33 cellular contexts compared by ENCODE assay signal in the genomic region with DNA sequence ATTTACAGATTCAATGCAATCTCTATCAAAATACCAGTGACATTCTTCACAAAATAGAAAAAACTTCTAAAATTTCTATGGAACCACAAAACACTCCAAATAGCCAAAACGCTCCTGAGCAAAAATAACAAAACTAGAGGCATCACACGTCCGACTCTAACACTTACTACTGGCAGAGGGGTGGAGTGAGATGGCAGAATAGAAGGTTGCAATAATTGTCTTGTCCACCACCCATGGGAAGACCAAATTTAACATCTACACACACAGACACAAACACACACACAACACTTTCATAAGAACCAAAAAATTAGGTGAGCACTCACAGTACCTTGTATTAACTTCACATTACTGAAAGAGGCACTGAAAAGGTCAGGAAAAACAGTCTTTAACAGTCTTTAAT.
"Had no signal": no experiment of that assay in that cellular context is flagged by ENCODE, and none has a peak within 500 bp of the region (broad histone marks: within the 10 kb centered on the region; RNA-seq: fewer than 3 reads in every experiment).

No MANE protein-coding gene starts in this region.

- H3K9me3 ChIP-seq: MG63 had no signal

- H3K27ac ChIP-seq: KMS-11 had no signal

- H3K4me2 ChIP-seq: KMS-11 had no signal

- DNase-seq: Karpas-422, Kasumi-1, KG1, MG63, MM.1S, MV-4-11, NCI-H1048, NCI-H1092, NCI-H1092 treated with DMSO at 0.1 percent for 48 hours, NCI-H1105, NCI-H1105 treated with DMSO at 0.1 percent for 48 hours, NCI-H1417, NCI-H1417 treated with DMSO at 0.1 percent for 48 hours, NCI-H1436, NCI-H1436 treated with DMSO at 0.1 percent for 48 hours, NCI-H1694, NCI-H1694 treated with DMSO at 0.1 percent for 48 hours, NCI-H187, NCI-H187 treated with DMSO at 0.1 percent for 48 hours, NCI-H1930, NCI-H2029, NCI-H2029 treated with DMSO at 0.1 percent for 48 hours, NCI-H2081, NCI-H2081 treated with DMSO at 0.1 percent for 48 hours, NCI-H2107, NCI-H2171, NCI-H2171 treated with DMSO at 0.1 percent for 48 hours, NCI-H2227 treated with DMSO at 0.1 percent for 48 hours, NCI-H226, NCI-H345, NCI-H446 treated with DMSO at 0.1 percent for 48 hours, NCI-H510A had no signal

- H3K4me3 ChIP-seq: MG63 had no signal

- H3K36me3 ChIP-seq: MG63 had no signal
